Comparison of ENCODE assay signal across 9 cellular contexts in genomic region chr20:46089076-46089337, GRCh38. TPM values are rescaled to one million over a fixed set of nuclear protein-coding genes. Genes with fewer than 3 reads are reported as not detected.
DNase-seq lines count a peak whose midpoint lies in the region; ATAC-seq, FAIRE-seq and TF ChIP-seq lines count a peak whose summit lies in the region.
"Had no signal": no experiment of that assay in that cellular context is flagged by ENCODE, and none has a peak within 500 bp of the region (broad histone marks: within the 10 kb centered on the region; RNA-seq: fewer than 3 reads in every experiment).

No MANE protein-coding gene starts in this region.

- no peaks in the 10 kb centered on the region for H3K9me3 ChIP-seq in mucosa of stomach (ENCODE audit: control insufficient read depth, low read length)

- TF ChIP-seq POLR2A in GM12892 (IDR thresholded peaks at IDR 0.05; ENCODE audit: low read depth, low read length): no peak

- H3K27me3 ChIP-seq in GM06990 (replicated peaks; ENCODE audit: control insufficient read depth, insufficient read depth, low read length) (no peaks in the 10 kb centered on the region), mucosa of stomach (ENCODE audit: control insufficient read depth, insufficient read depth, low read length) (no peaks in the 10 kb centered on the region)

- H3K4me3 ChIP-seq in GM06990 (replicated peaks; ENCODE audit: low read depth, low read length): peak overlapping the region; percentile 97
- peak overlapping the region; percentile 75 for H3K4me3 ChIP-seq in mucosa of stomach (ENCODE audit: low read length)

- peak overlapping the region; percentile 86 to 97 (median 91) for H3K4me3 Mint-ChIP-seq in IgD-negative memory B cell
- peak overlapping the region; percentile 85 for H3K4me3 Mint-ChIP-seq in chondrocyte (ENCODE audit: unreplicated experiment)

- no peaks in the 10 kb centered on the region for H3K27me3 Mint-ChIP-seq in IgD-negative memory B cell
- H3K27me3 Mint-ChIP-seq in chondrocyte (ENCODE audit: low read depth): no peaks in the 10 kb centered on the region

- H3K9me3 Mint-ChIP-seq in IgD-negative memory B cell (no peaks in the 10 kb centered on the region), chondrocyte (ENCODE audit: low read depth) (no peaks in the 10 kb centered on the region)

- H3K36me3 ChIP-seq in GM06990 (ENCODE audit: control insufficient read depth, insufficient read depth, low read length) (no peaks in the 10 kb centered on the region), mucosa of stomach (ENCODE audit: control insufficient read depth, insufficient read depth, low read length) (no peaks in the 10 kb centered on the region)

- DNase-seq in GM06990 (ENCODE audit: extremely low read depth, insufficient read length) (no peak), chondrocyte (ENCODE audit: low spot score) (no peak), GM12892 (ENCODE audit: insufficient read length) (no peak), KG1 (lab: John Stamatoyannopoulos, UW) (no peak), NCI-H748 treated with DMSO at 0.1 percent for 48 hours (lab: John Stamatoyannopoulos, UW) (no peak)

- no peak for ATAC-seq in GM21390 (IDR thresholded peaks at IDR 0.05; ENCODE audit: unreplicated experiment)

- H3K4me1 Mint-ChIP-seq in IgD-negative memory B cell (peaks cover 42 to 56% (median 51%) of the 10 kb centered on the region in 3 donors), chondrocyte (ENCODE audit: low read depth) (peaks cover 55% of the 10 kb centered on the region)

- H3K9ac ChIP-seq in mucosa of stomach (ENCODE audit: low read length): peak overlapping the region; percentile 88

- peak overlapping the region; percentile 83 to 97 (median 93) for H3K27ac Mint-ChIP-seq in IgD-negative memory B cell
- peak overlapping the region; percentile 95 for H3K27ac Mint-ChIP-seq in chondrocyte (ENCODE audit: unreplicated experiment)

- no peak for FAIRE-seq in GM12892 (lab: Jason Lieb, UNC)
- FAIRE-seq: TTC549 had no signal

- peaks cover 2% of the 10 kb centered on the region for H3K36me3 Mint-ChIP-seq in IgD-negative memory B cell
- no peaks in the 10 kb centered on the region for H3K36me3 Mint-ChIP-seq in chondrocyte (ENCODE audit: low read depth)

- TF ChIP-seq CTCF in GM06990 (IDR thresholded peaks at IDR 0.05; ENCODE audit: insufficient read depth, low read length, poor library complexity, severe bottlenecking): no peak
- no peak for TF ChIP-seq CTCF in chondrocyte (IDR thresholded peaks at IDR 0.05)

- peaks cover 32% of the 10 kb centered on the region for H3K4me1 ChIP-seq in mucosa of stomach (ENCODE audit: control insufficient read depth, insufficient read depth, low read length)

RNA-seq across cellular contexts. Expression of gene NCOA5, which starts 0.8 kb away (rescaled TPM):
- 30.1 TPM for polyA plus RNA-seq in IgD-negative memory B cell
- total RNA-seq in chondrocyte: 25.1 to 27.3 TPM (median 26.2 TPM) in 3 replicates
- 14.5 TPM for polyA plus RNA-seq in GM12892 (2012; ENCODE audit: missing spikeins)

RNA-seq across cellular contexts. Expression of gene CD40, which starts 29.1 kb away (rescaled TPM):
- 217 TPM for polyA plus RNA-seq in IgD-negative memory B cell
- total RNA-seq in chondrocyte: 2.4 to 2.5 TPM in 2 of 3 replicates, not detected in the other
- polyA plus RNA-seq in GM12892 (2012; ENCODE audit: missing spikeins): 159 TPM

RNA-seq across cellular contexts. Expression of gene SLC12A5, which starts 60.0 kb away (rescaled TPM):
- polyA plus RNA-seq in IgD-negative memory B cell: 0.11 TPM
- 0.89 to 2.1 TPM (median 1.9 TPM) in 3 replicates for total RNA-seq in chondrocyte
- 2.3 TPM for polyA plus RNA-seq in GM12892 (2012; ENCODE audit: missing spikeins)
